ENCODE assay signal across 22 cellular contexts in genomic region chr4:146061610-146062324, GRCh38.
DNase-seq lines count a peak whose midpoint lies in the region; ATAC-seq and TF ChIP-seq lines count a peak whose summit lies in the region.
"Had no signal": no experiment of that assay in that cellular context is flagged by ENCODE, and none has a peak within 500 bp of the region (broad histone marks: within the 10 kb centered on the region; RNA-seq: fewer than 3 reads in every experiment).

No MANE protein-coding gene starts in this region.

- ATAC-seq in naive B cell (ENCODE audit: low read depth in 2 of 2) (no peak), HG03280 (IDR thresholded peaks at IDR 0.05; ENCODE audit: unreplicated experiment) (no peak)
- no peak for ATAC-seq in activated CD4-positive, CD25-positive, alpha-beta regulatory T cell treated with anti-CD3 and anti-CD28 coated beads, Interleukin-2, amount 50 U/mL, for 24 hours
- ATAC-seq: SK-N-SH treated with all-trans-retinoic acid at 6 μM for 48 hours had no signal

- H3K36me3 Mint-ChIP-seq in naive B cell, result peaks cover 0 to 7% of the 10 kb centered on the region in 2 donors
- H3K36me3 Mint-ChIP-seq: IgD-negative memory B cell had no signal

- peak overlapping the region; percentile 22 for H3K4me2 ChIP-seq in Karpas-422 (ENCODE audit: low read depth, low read length, poor library complexity, severe bottlenecking)
- H3K4me2 ChIP-seq in SU-DHL-6 (ENCODE audit: low read depth, low read length, poor library complexity, severe bottlenecking), result peak overlapping the region; percentile 91

- H4K20me1 ChIP-seq in Karpas-422 (ENCODE audit: insufficient read depth, low read depth, low read length) (no peaks in the 10 kb centered on the region), SU-DHL-6 (ENCODE audit: low read depth, low read length) (no peaks in the 10 kb centered on the region)

- H3K27me3 Mint-ChIP-seq in naive B cell, result peaks cover 8 to 24% (median 23%) of the 10 kb centered on the region in 3 donors

- peak; percentile 62 for DNase-seq in GM12865 (ENCODE audit: low read depth)
- DNase-seq in Karpas-422, result peak; percentile 61
- no peak for DNase-seq in naive B cell
- no peak for DNase-seq in HuH-7 (ENCODE audit: low spot score)
- no peak for DNase-seq in NCI-H187 (lab: John Stamatoyannopoulos, UW)
- DNase-seq: C1 segment of cervical spinal cord; CD8-positive, alpha-beta memory T cell; DMS79; H7; NCI-H1092 treated with DMSO at 0.1 percent for 48 hours; NCI-H146; NCI-H2081; NCI-H446 treated with DMSO at 0.1 percent for 48 hours; NCI-H69; SHP77 treated with DMSO at 0.1 percent for 48 hours; T-helper 1 cell had no signal

- H2AFZ ChIP-seq in Karpas-422 (ENCODE audit: low read length) (peak overlapping the region; percentile 89), SU-DHL-6 (ENCODE audit: low read depth, low read length, severe bottlenecking) (peak overlapping the region; percentile 80)

- H3K27ac Mint-ChIP-seq in naive B cell, result peak overlapping the region in 4 of 6 donors; percentile 77 to 89 (median 84)
- H3K27ac Mint-ChIP-seq: CD8-positive, alpha-beta memory T cell had no signal

- peak overlapping the region in 4 of 8 donors; percentile 2 to 44 (median 16) for H3K4me3 Mint-ChIP-seq in naive B cell
- H3K4me3 Mint-ChIP-seq: CD8-positive, alpha-beta memory T cell had no signal

- H3K27ac ChIP-seq in Karpas-422 (ENCODE audit: low read length) (peak overlapping the region; percentile 86), SU-DHL-6 (ENCODE audit: low read depth, low read length) (peak overlapping the region; percentile 98)
- H3K27ac ChIP-seq: HL-60 had no signal

- peaks cover 0 to 2% (median 0%) of the 10 kb centered on the region in 7 donors for H3K9me3 Mint-ChIP-seq in naive B cell
- H3K9me3 Mint-ChIP-seq: IgD-negative memory B cell had no signal

- H3K79me2 ChIP-seq in Karpas-422 (ENCODE audit: low read length) (no peaks in the 10 kb centered on the region), SU-DHL-6 (ENCODE audit: insufficient read depth, low read length) (peaks cover 20% of the 10 kb centered on the region; the same call in 1 of the 2 replicates)

- H3K36me3 ChIP-seq in Karpas-422 (ENCODE audit: insufficient read depth, low read length), result no peaks in the 10 kb centered on the region; the same call in 1 of the 2 replicates
- H3K36me3 ChIP-seq in SU-DHL-6 (ENCODE audit: low read length), result no peaks in the 10 kb centered on the region

- peaks cover 38% of the 10 kb centered on the region for H3F3A ChIP-seq in SU-DHL-6 (ENCODE audit: insufficient read depth)

- peak overlapping the region; percentile 21 for H3K9ac ChIP-seq in Karpas-422 (ENCODE audit: low read length)
- peak overlapping the region; percentile 67 for H3K9ac ChIP-seq in SU-DHL-6 (ENCODE audit: low read length)

- H3K9me2 ChIP-seq in Karpas-422 (replicated peaks; ENCODE audit: insufficient read depth, low read length) (no peaks in the 10 kb centered on the region), SU-DHL-6 (replicated peaks; ENCODE audit: insufficient read depth, low read length) (no peaks in the 10 kb centered on the region)

- H3K27me3 ChIP-seq in Karpas-422 (ENCODE audit: low read length) (no peaks in the 10 kb centered on the region), SU-DHL-6 (ENCODE audit: low read length) (no peaks in the 10 kb centered on the region)

- H3K9me3 ChIP-seq in Karpas-422 (ENCODE audit: low read length) (no peaks in the 10 kb centered on the region), SU-DHL-6 (ENCODE audit: insufficient read depth, low read length) (no peaks in the 10 kb centered on the region)

- TF ChIP-seq CTCF in GM12865 (IDR thresholded peaks at IDR 0.05; ENCODE audit: insufficient read depth, low read depth, low read length, missing control alignments) (no peak), SU-DHL-6 (IDR thresholded peaks at IDR 0.05; ENCODE audit: insufficient read depth, low read length, poor library complexity, severe bottlenecking) (no peak)

- H3K4me3 ChIP-seq in GM12865 (ENCODE audit: low read depth, low read length), result no peak overlapping the region
- H3K4me3 ChIP-seq in Karpas-422 (ENCODE audit: low read length), result no peak overlapping the region
- no peak overlapping the region for H3K4me3 ChIP-seq in SU-DHL-6 (ENCODE audit: insufficient read depth, low read length, poor library complexity, severe bottlenecking)

- H3K4me1 Mint-ChIP-seq in naive B cell, result peaks cover 30 to 34% (median 33%) of the 10 kb centered on the region in 3 donors
- H3K4me1 Mint-ChIP-seq: CD8-positive, alpha-beta memory T cell had no signal

- H3K4me1 ChIP-seq in Karpas-422 (ENCODE audit: low read length), result peaks cover 55% of the 10 kb centered on the region

Comparison
In these comparisons a context has a peak if more than half of its experiments do, and no peak if none do; other contexts are left out.
1. DNase-seq: peak in GM12865 (single experiment) and Karpas-422 (single experiment); none in naive B cell (single experiment), HuH-7 (single experiment) and NCI-H187 (0 of 2).